In genomic region chr14:89531661-89532335, GRCh38 we compare ENCODE assay signal across 12 cellular contexts.
"Had no signal": no experiment of that assay in that cellular context is flagged by ENCODE, and none has a peak within 500 bp of the region (broad histone marks: within the 10 kb centered on the region; RNA-seq: fewer than 3 reads in every experiment).

No MANE protein-coding gene starts in this region.

- H3K4me3 Mint-ChIP-seq: activated naive CD4-positive, alpha-beta T cell treated with anti-CD3 and anti-CD28 coated beads for 36 hours; activated T-helper 17 cell treated with anti-CD3 and anti-CD28 coated beads, Interleukin-2, amount 50 U/mL, for 72 hours had no signal

- DNase-seq: activated CD4-positive, alpha-beta T cell treated with anti-CD3 and anti-CD28 coated beads for 1 hour; activated CD4-positive, alpha-beta T cell treated with anti-CD3 and anti-CD28 coated beads, Interleukin-2, amount 50 U/mL, for 48 hours; activated naive CD4-positive, alpha-beta T cell treated with anti-CD3 and anti-CD28 coated beads for 36 hours; amniotic stem cell; colonic mucosa; left colon; midbrain; posterior cingulate gyrus; retina; stimulated activated naive CD8-positive, alpha-beta T cell treated with anti-CD3 and anti-CD28 coated beads, Interleukin-15, Interleukin-2, amounts not matched to agents 100 U/mL and 50 U/mL, for 24 hours; upper lobe of left lung had no signal

- ATAC-seq: activated T-helper 17 cell treated with anti-CD3 and anti-CD28 coated beads, Interleukin-2, amount 50 U/mL, for 72 hours; left colon; stimulated activated naive CD8-positive, alpha-beta T cell treated with anti-CD3 and anti-CD28 coated beads, Interleukin-15, Interleukin-2, amounts not matched to agents 100 U/mL and 50 U/mL, for 24 hours had no signal

- H3K27me3 Mint-ChIP-seq: activated T-helper 17 cell treated with anti-CD3 and anti-CD28 coated beads, Interleukin-2, amount 50 U/mL, for 72 hours had no signal

- H3K27ac Mint-ChIP-seq: activated naive CD4-positive, alpha-beta T cell treated with anti-CD3 and anti-CD28 coated beads for 36 hours; activated T-helper 17 cell treated with anti-CD3 and anti-CD28 coated beads, Interleukin-2, amount 50 U/mL, for 72 hours had no signal
